Comparison of ENCODE assay signal across 1 cellular context in genomic region chr14:77053046-77053841, GRCh38.
A peak's percentile ranks its signal among the peaks of the same experiment; 100 is the strongest.
TF ChIP-seq lines count a peak whose summit lies in the region.

No MANE protein-coding gene starts in this region.

TF ChIP-seq in HEK293, 187 proteins besides CTCF, POLR2A, EP300 and RAD21 (continued from another document):
- no peak for TF ChIP-seq ZNF280C (tag by site-specific recombination; IDR thresholded peaks at IDR 0.05)
- TF ChIP-seq ZBTB21 (tag by site-specific recombination; IDR thresholded peaks at IDR 0.05): no peak
- TF ChIP-seq HOXA7 (CRISPR knock-in tag; IDR thresholded peaks at IDR 0.05; ENCODE audit: borderline replicate concordance): no peak
- no peak for TF ChIP-seq KLF16 (tag by site-specific recombination; IDR thresholded peaks at IDR 0.05)
- 0 out of 2 replicates have a peak, but pooled peaks have one; percentile 41 for TF ChIP-seq KLF17 (tag by site-specific recombination; IDR thresholded peaks at IDR 0.05)
- TF ChIP-seq ZNF394 (tag by site-specific recombination; IDR thresholded peaks at IDR 0.05; ENCODE audit: borderline replicate concordance): no peak
- no peak for TF ChIP-seq IKZF3 (tag by site-specific recombination; IDR thresholded peaks at IDR 0.05)
- TF ChIP-seq ZNF571 (tag by site-specific recombination; IDR thresholded peaks at IDR 0.05): no peak
- TF ChIP-seq ZBTB48 (tag by site-specific recombination; IDR thresholded peaks at IDR 0.05): no peak
- TF ChIP-seq SALL2 (tag by site-specific recombination; IDR thresholded peaks at IDR 0.05; ENCODE audit: borderline replicate concordance): no peak
- no peak for TF ChIP-seq TSHZ1 (tag by site-specific recombination; IDR thresholded peaks at IDR 0.05; ENCODE audit: borderline replicate concordance)
- peak; percentile 88 for TF ChIP-seq ZSCAN30 (tag by site-specific recombination; IDR thresholded peaks at IDR 0.05)
- TF ChIP-seq ZSCAN18 (tag by site-specific recombination; IDR thresholded peaks at IDR 0.05): no peak
- peak; percentile 14; the same call in 1 of the 2 replicates for TF ChIP-seq ZBTB44 (tag by site-specific recombination; IDR thresholded peaks at IDR 0.05)
- peak; percentile 90 for TF ChIP-seq GLIS1 (tag by site-specific recombination; IDR thresholded peaks at IDR 0.05)
- TF ChIP-seq ZNF239 (tag by site-specific recombination; IDR thresholded peaks at IDR 0.05): no peak
- no peak for TF ChIP-seq ZNF558 (tag by site-specific recombination; IDR thresholded peaks at IDR 0.05)
- no peak for TF ChIP-seq PBX3 (CRISPR knock-in tag; IDR thresholded peaks at IDR 0.05)
